ENCODE assay signal across 8 cellular contexts in genomic region chrX:63755892-63756291, GRCh38. TPM values are rescaled to one million over a fixed set of nuclear protein-coding genes. Genes with fewer than 3 reads are reported as not detected.
DNase-seq lines count a peak whose midpoint lies in the region; ATAC-seq, FAIRE-seq and TF ChIP-seq lines count a peak whose summit lies in the region.

No MANE protein-coding gene starts in this region.

- ATAC-seq in GM19397 (IDR thresholded peaks at IDR 0.05; ENCODE audit: unreplicated experiment) = no peak

- no peak for FAIRE-seq in urothelium cell line (lab: Jason Lieb, UNC)

- peak overlapping the region; percentile 94; the same call in 1 of the 2 replicates for H3K4me2 ChIP-seq in OCI-LY1 (ENCODE audit: low read length)

- H2AFZ ChIP-seq in OCI-LY1 (ENCODE audit: low read length) = no peak overlapping the region

- CTCF ChIA-PET in activated CD4-positive, alpha-beta memory T cell treated with anti-CD3 and anti-CD28 coated beads for 36 hours (lab: Charles Lee) = no interaction called here
- CTCF ChIA-PET in activated CD4-positive, alpha-beta memory T cell treated with anti-CD3 and anti-CD28 coated beads, Interleukin-2, amount 10 ng/mL, durations not matched to agents 7 days and 5 days (lab: Charles Lee) = interaction anchor here (1.3 kb wide), 2 partner anchors 9 to 481 kb away, joined by 3 read pairs; no protein-coding TSS in a partner anchor
- CTCF ChIA-PET in CD4-positive, alpha-beta memory T cell (lab: Charles Lee; ENCODE audit: partially characterized antibody) = no interaction called here

- no peaks in the 10 kb centered on the region for H3K27me3 Mint-ChIP-seq in activated CD4-positive, alpha-beta memory T cell treated with anti-CD3 and anti-CD28 coated beads for 36 hours
- H3K27me3 Mint-ChIP-seq in activated CD4-positive, alpha-beta memory T cell treated with anti-CD3 and anti-CD28 coated beads, Interleukin-2, amount 10 ng/mL, durations not matched to agents 7 days and 5 days = no peaks in the 10 kb centered on the region
- no peaks in the 10 kb centered on the region for H3K27me3 Mint-ChIP-seq in CD4-positive, alpha-beta memory T cell

- TF ChIP-seq CTCF in OCI-LY1 (IDR thresholded peaks at IDR 0.05; ENCODE audit: low read length) = no peak
- TF ChIP-seq CTCF in epithelial cell of proximal tubule (conservative IDR thresholded peaks at IDR 0.05; ENCODE audit: low read depth, low read length) = no peak

- H3K36me3 Mint-ChIP-seq in activated CD4-positive, alpha-beta memory T cell treated with anti-CD3 and anti-CD28 coated beads for 36 hours = no peaks in the 10 kb centered on the region
- peaks cover 14% of the 10 kb centered on the region for H3K36me3 Mint-ChIP-seq in activated CD4-positive, alpha-beta memory T cell treated with anti-CD3 and anti-CD28 coated beads, Interleukin-2, amount 10 ng/mL, durations not matched to agents 7 days and 5 days (ENCODE audit: low read depth)
- peaks cover 0 to 9% of the 10 kb centered on the region in 2 donors for H3K36me3 Mint-ChIP-seq in CD4-positive, alpha-beta memory T cell

- peak overlapping the region; percentile 95 for H3K4me3 Mint-ChIP-seq in activated CD4-positive, alpha-beta memory T cell treated with anti-CD3 and anti-CD28 coated beads for 36 hours
- no peak overlapping the region for H3K4me3 Mint-ChIP-seq in activated CD4-positive, alpha-beta memory T cell treated with anti-CD3 and anti-CD28 coated beads, Interleukin-2, amount 10 ng/mL, durations not matched to agents 7 days and 5 days
- H3K4me3 Mint-ChIP-seq in CD4-positive, alpha-beta memory T cell = peak overlapping the region in 2 of 8 donors; percentile 20 to 25

- peaks cover 23% of the 10 kb centered on the region for H3K4me1 ChIP-seq in OCI-LY1 (ENCODE audit: insufficient read depth, low read length, severe bottlenecking)
- H3K4me1 ChIP-seq in stomach smooth muscle (ENCODE audit: control insufficient read depth, insufficient read depth, low read length) = peaks cover 5% of the 10 kb centered on the region
- peaks cover 20% of the 10 kb centered on the region for H3K4me1 ChIP-seq in CD4-positive, alpha-beta memory T cell (ENCODE audit: insufficient read depth, low read length)

- H3K9me3 ChIP-seq in OCI-LY1 (ENCODE audit: low read length) = no peaks in the 10 kb centered on the region
- no peaks in the 10 kb centered on the region for H3K9me3 ChIP-seq in stomach smooth muscle (ENCODE audit: control insufficient read depth in 2 of 2, low read length in 2 of 2)
- H3K9me3 ChIP-seq in CD4-positive, alpha-beta memory T cell (ENCODE audit: control insufficient read depth in 1 of 2, low read length in 2 of 2) = no peaks in the 10 kb centered on the region

- H3K9me3 Mint-ChIP-seq in activated CD4-positive, alpha-beta memory T cell treated with anti-CD3 and anti-CD28 coated beads for 36 hours = no peaks in the 10 kb centered on the region
- no peaks in the 10 kb centered on the region for H3K9me3 Mint-ChIP-seq in activated CD4-positive, alpha-beta memory T cell treated with anti-CD3 and anti-CD28 coated beads, Interleukin-2, amount 10 ng/mL, durations not matched to agents 7 days and 5 days
- no peaks in the 10 kb centered on the region for H3K9me3 Mint-ChIP-seq in CD4-positive, alpha-beta memory T cell

- peak overlapping the region; percentile 92 for H3K4me3 ChIP-seq in OCI-LY1 (ENCODE audit: low read depth, low read length, poor library complexity, severe bottlenecking)
- peak overlapping the region; percentile 76 for H3K4me3 ChIP-seq in epithelial cell of proximal tubule (ENCODE audit: low read depth, low read length)
- H3K4me3 ChIP-seq in stomach smooth muscle (ENCODE audit: low read length in 2 of 2) = peak overlapping the region in 1 of 2 donors; percentile 85
- peak overlapping the region in 1 of 2 donors; percentile 77 for H3K4me3 ChIP-seq in CD4-positive, alpha-beta memory T cell (ENCODE audit: low read length in 2 of 2)

- no peaks in the 10 kb centered on the region for H3K27me3 ChIP-seq in OCI-LY1 (ENCODE audit: insufficient read depth, low read length)
- H3K27me3 ChIP-seq in stomach smooth muscle (ENCODE audit: control insufficient read depth in 1 of 2, insufficient read depth in 2 of 2, low read length in 2 of 2) = peaks cover 0 to 7% of the 10 kb centered on the region in 2 donors
- no peaks in the 10 kb centered on the region for H3K27me3 ChIP-seq in CD4-positive, alpha-beta memory T cell (ENCODE audit: insufficient read depth, low read length)

- intact Hi-C loops in activated CD4-positive, alpha-beta memory T cell treated with anti-CD3 and anti-CD28 coated beads for 36 hours (cut with micrococcal nuclease) = loop anchor here (10.0 kb wide), 1 partner anchor 401 kb away; the partner anchor contains the start of gene SPIN4
- intact Hi-C loops in CD4-positive, alpha-beta memory T cell (cut with micrococcal nuclease) = loop anchor here (1.0 to 10.0 kb wide), 7 partner anchors 191 to 1778 kb away; partner anchors contain the start of genes AMER1, LAS1L, MTMR8 and ZC3H12B

- H3K9ac ChIP-seq in OCI-LY1 (ENCODE audit: low read length) = no peak overlapping the region; the same call in 1 of the 2 replicates
- H3K9ac ChIP-seq in stomach smooth muscle (ENCODE audit: low read length in 2 of 2) = no peak overlapping the region

- no peaks in the 10 kb centered on the region for H3K9me2 ChIP-seq in OCI-LY1 (ENCODE audit: low read depth, low read length)

- peak overlapping the region; percentile 13 for H3K27ac Mint-ChIP-seq in activated CD4-positive, alpha-beta memory T cell treated with anti-CD3 and anti-CD28 coated beads for 36 hours
- H3K27ac Mint-ChIP-seq in activated CD4-positive, alpha-beta memory T cell treated with anti-CD3 and anti-CD28 coated beads, Interleukin-2, amount 10 ng/mL, durations not matched to agents 7 days and 5 days = no peak overlapping the region
- H3K27ac Mint-ChIP-seq in CD4-positive, alpha-beta memory T cell = no peak overlapping the region

- peaks cover 33% of the 10 kb centered on the region for H3K4me1 Mint-ChIP-seq in activated CD4-positive, alpha-beta memory T cell treated with anti-CD3 and anti-CD28 coated beads for 36 hours (ENCODE audit: low read depth)
- H3K4me1 Mint-ChIP-seq in activated CD4-positive, alpha-beta memory T cell treated with anti-CD3 and anti-CD28 coated beads, Interleukin-2, amount 10 ng/mL, durations not matched to agents 7 days and 5 days = peaks cover 47% of the 10 kb centered on the region
- H3K4me1 Mint-ChIP-seq in CD4-positive, alpha-beta memory T cell = peaks cover 13 to 33% (median 15%) of the 10 kb centered on the region in 4 donors

- no peak for DNase-seq in activated CD4-positive, alpha-beta memory T cell treated with anti-CD3 and anti-CD28 coated beads for 36 hours
- DNase-seq in activated CD4-positive, alpha-beta memory T cell treated with anti-CD3 and anti-CD28 coated beads, Interleukin-2, amount 10 ng/mL, durations not matched to agents 7 days and 5 days = no peak
- no peak for DNase-seq in epithelial cell of proximal tubule (ENCODE audit: low read depth)
- no peak for DNase-seq in CD4-positive, alpha-beta memory T cell
- no peak for DNase-seq in urothelium cell line (ENCODE audit: low spot score)

- no peaks in the 10 kb centered on the region for H4K20me1 ChIP-seq in OCI-LY1 (ENCODE audit: insufficient read depth, low read length)

- POLR2A ChIA-PET in activated CD4-positive, alpha-beta memory T cell treated with anti-CD3 and anti-CD28 coated beads for 36 hours (lab: Charles Lee) = interaction anchor here (0.7 to 3.1 kb wide), 2 partner anchors 9 to 1311 kb away, joined by 3 to 14 read pairs; no protein-coding TSS in a partner anchor
- POLR2A ChIA-PET in activated CD4-positive, alpha-beta memory T cell treated with anti-CD3 and anti-CD28 coated beads, Interleukin-2, amount 10 ng/mL, durations not matched to agents 7 days and 5 days (lab: Charles Lee) = interaction anchor here (1.0 to 3.3 kb wide), 6 partner anchors 10 to 406 kb away, joined by 3 to 34 read pairs (median 8); partner anchors contain the start of gene SPIN4
- POLR2A ChIA-PET in CD4-positive, alpha-beta memory T cell (lab: Charles Lee; ENCODE audit: partially characterized antibody) = interaction anchor here (1.4 to 1.9 kb wide), 2 partner anchors 9 to 450 kb away, joined by 5 to 15 read pairs; partner anchors contain the start of gene AMER1

- H3F3A ChIP-seq in OCI-LY1 (ENCODE audit: insufficient read depth, low read length) = no peaks in the 10 kb centered on the region

- H3K36me3 ChIP-seq in OCI-LY1 (ENCODE audit: insufficient read depth, low read length) (no peaks in the 10 kb centered on the region), stomach smooth muscle (ENCODE audit: control insufficient read depth in 2 of 2, insufficient read depth in 2 of 2, low read length in 2 of 2) (no peaks in the 10 kb centered on the region)
- H3K36me3 ChIP-seq in CD4-positive, alpha-beta memory T cell (ENCODE audit: insufficient read depth, low read length) = no peaks in the 10 kb centered on the region

- H3K79me2 ChIP-seq in OCI-LY1 (ENCODE audit: insufficient read depth, low read length) = peaks cover 24% of the 10 kb centered on the region

- H3K27ac ChIP-seq in OCI-LY1 (ENCODE audit: low read depth, low read length, poor library complexity, severe bottlenecking) (no peak overlapping the region), stomach smooth muscle (ENCODE audit: low read length) (peak overlapping the region; percentile 76)
- H3K27ac ChIP-seq in CD4-positive, alpha-beta memory T cell (ENCODE audit: low read depth, low read length) = no peak overlapping the region

RNA-seq across cellular contexts. Expression of gene ARHGEF9, which starts 29.1 kb away (rescaled TPM):
- total RNA-seq in activated CD4-positive, alpha-beta memory T cell treated with anti-CD3 and anti-CD28 coated beads for 36 hours = 10 to 100 TPM; 17.2 to 17.7 TPM
- total RNA-seq in activated CD4-positive, alpha-beta memory T cell treated with anti-CD3 and anti-CD28 coated beads, Interleukin-2, amount 10 ng/mL, durations not matched to agents 7 days and 5 days = 10 to 100 TPM; 21.9 to 23.9 TPM
- 9.3 and 13.4 TPM in 2 replicates for total RNA-seq in epithelial cell of proximal tubule
- 10 to 100 TPM; 23.1 to 27.4 TPM for total RNA-seq in CD4-positive, alpha-beta memory T cell
- polyA plus RNA-seq in CD4-positive, alpha-beta memory T cell = 1 to 10 TPM; 4.4 to 4.7 TPM
